ENCODE assay signal across 10 cellular contexts in genomic region chr3:191290311-191291025, GRCh38. TPM values are rescaled to one million over a fixed set of nuclear protein-coding genes. Genes with fewer than 3 reads are reported as not detected.
DNase-seq lines count a peak whose midpoint lies in the region; ATAC-seq and TF ChIP-seq lines count a peak whose summit lies in the region.
"Had no signal": no experiment of that assay in that cellular context is flagged by ENCODE, and none has a peak within 500 bp of the region (broad histone marks: within the 10 kb centered on the region; RNA-seq: fewer than 3 reads in every experiment).

No MANE protein-coding gene starts in this region.

- intact Hi-C loops in activated CD8-positive, alpha-beta T cell treated with anti-CD3 and anti-CD28 coated beads for 36 hours (cut with micrococcal nuclease), result no loop called here

- H3K27me3 Mint-ChIP-seq in activated CD8-positive, alpha-beta T cell treated with anti-CD3 and anti-CD28 coated beads for 36 hours, result no peaks in the 10 kb centered on the region
- H3K27me3 Mint-ChIP-seq in activated CD8-positive, alpha-beta T cell treated with anti-CD3 and anti-CD28 coated beads, Interleukin-2, amount 10 ng/mL, durations not matched to agents 7 days and 5 days (ENCODE audit: low read depth), result no peaks in the 10 kb centered on the region
- no peaks in the 10 kb centered on the region for H3K27me3 Mint-ChIP-seq in T-helper 17 cell

- no peaks in the 10 kb centered on the region for H3K4me1 ChIP-seq in neuronal stem cell (ENCODE audit: control insufficient read depth in 2 of 2, insufficient read depth in 1 of 2, low read depth in 1 of 2, low read length in 2 of 2)

- H3K14ac ChIP-seq in neuronal stem cell (ENCODE audit: low read length), result no peak overlapping the region

- no peak overlapping the region for H3K4me3 ChIP-seq in neuronal stem cell (ENCODE audit: low read length in 2 of 2)

- no peaks in the 10 kb centered on the region for H3K36me3 Mint-ChIP-seq in activated CD8-positive, alpha-beta T cell treated with anti-CD3 and anti-CD28 coated beads for 36 hours (ENCODE audit: low read depth)
- H3K36me3 Mint-ChIP-seq in activated CD8-positive, alpha-beta T cell treated with anti-CD3 and anti-CD28 coated beads, Interleukin-2, amount 10 ng/mL, durations not matched to agents 7 days and 5 days (ENCODE audit: low read depth), result no peaks in the 10 kb centered on the region
- no peaks in the 10 kb centered on the region for H3K36me3 Mint-ChIP-seq in T-helper 17 cell (ENCODE audit: low read depth)

- H3K9ac ChIP-seq in neuronal stem cell (ENCODE audit: low read depth, low read length, poor library complexity), result no peak overlapping the region

- H3K4me3 Mint-ChIP-seq in activated CD8-positive, alpha-beta T cell treated with anti-CD3 and anti-CD28 coated beads for 36 hours, result no peak overlapping the region
- H3K4me3 Mint-ChIP-seq in activated CD8-positive, alpha-beta T cell treated with anti-CD3 and anti-CD28 coated beads, Interleukin-2, amount 10 ng/mL, durations not matched to agents 7 days and 5 days, result no peak overlapping the region
- H3K4me3 Mint-ChIP-seq in T-helper 17 cell, result peak overlapping the region; percentile 52

- H2BK15ac ChIP-seq in neuronal stem cell (ENCODE audit: low read length), result no peak overlapping the region

- no peaks in the 10 kb centered on the region for H3K79me1 ChIP-seq in neuronal stem cell (ENCODE audit: low read depth, low read length)

- H4K8ac ChIP-seq in neuronal stem cell (ENCODE audit: low read depth, low read length), result no peak overlapping the region

- CTCF ChIA-PET in activated CD8-positive, alpha-beta T cell treated with anti-CD3 and anti-CD28 coated beads for 36 hours (lab: Charles Lee), result no interaction called here
- CTCF ChIA-PET in activated CD8-positive, alpha-beta T cell treated with anti-CD3 and anti-CD28 coated beads, Interleukin-2, amount 10 ng/mL, durations not matched to agents 7 days and 5 days (lab: Charles Lee), result no interaction called here

- H3K27ac ChIP-seq in neuronal stem cell (replicated peaks; ENCODE audit: low read length), result no peak overlapping the region

- no peak overlapping the region for H2BK120ac ChIP-seq in neuronal stem cell (ENCODE audit: low read depth, low read length)

- no peak overlapping the region for H3K23ac ChIP-seq in neuronal stem cell (ENCODE audit: low read depth, low read length, poor library complexity)

- DNase-seq in activated CD8-positive, alpha-beta T cell treated with anti-CD3 and anti-CD28 coated beads for 36 hours, result no peak
- DNase-seq in activated CD8-positive, alpha-beta T cell treated with anti-CD3 and anti-CD28 coated beads, Interleukin-2, amount 10 ng/mL, durations not matched to agents 7 days and 5 days, result no peak
- DNase-seq in T-helper 17 cell, result no peak
- DNase-seq in stromal cell of bone marrow (ENCODE audit: low read depth), result peak; percentile 29
- DNase-seq in neuronal stem cell (ENCODE audit: low spot score), result no peak
- no peak for DNase-seq in NCI-H526 (lab: John Stamatoyannopoulos, UW)
- no peak for DNase-seq in NCI-H510A treated with DMSO at 0.1 percent for 48 hours (lab: John Stamatoyannopoulos, UW)
- DNase-seq: NCI-H2227 treated with DMSO at 0.1 percent for 48 hours had no signal

- no peak overlapping the region for H2BK5ac ChIP-seq in neuronal stem cell (ENCODE audit: low read length)

- POLR2A ChIA-PET in activated CD8-positive, alpha-beta T cell treated with anti-CD3 and anti-CD28 coated beads for 36 hours (lab: Charles Lee), result no interaction called here
- POLR2A ChIA-PET in activated CD8-positive, alpha-beta T cell treated with anti-CD3 and anti-CD28 coated beads, Interleukin-2, amount 10 ng/mL, durations not matched to agents 7 days and 5 days (lab: Charles Lee), result no interaction called here

- no peaks in the 10 kb centered on the region for H3K36me3 ChIP-seq in neuronal stem cell (replicated peaks in 1 of 2; ENCODE audit: control insufficient read depth in 2 of 2, insufficient read depth in 2 of 2, low read length in 2 of 2)

- H3K9me3 Mint-ChIP-seq in activated CD8-positive, alpha-beta T cell treated with anti-CD3 and anti-CD28 coated beads for 36 hours, result peaks cover 1% of the 10 kb centered on the region
- H3K9me3 Mint-ChIP-seq in activated CD8-positive, alpha-beta T cell treated with anti-CD3 and anti-CD28 coated beads, Interleukin-2, amount 10 ng/mL, durations not matched to agents 7 days and 5 days (ENCODE audit: insufficient read depth), result peaks cover 8% of the 10 kb centered on the region

- no peak for TF ChIP-seq CTCF in activated CD8-positive, alpha-beta T cell treated with anti-CD3 and anti-CD28 coated beads for 36 hours (IDR thresholded peaks at IDR 0.05)

- H3K4ac ChIP-seq in neuronal stem cell (ENCODE audit: low read length), result no peak overlapping the region

- no peaks in the 10 kb centered on the region for H3K27me3 ChIP-seq in neuronal stem cell (ENCODE audit: control insufficient read depth in 3 of 3, insufficient read depth in 3 of 3, low read depth in 1 of 3, low read length in 3 of 3)

- H3K4me1 Mint-ChIP-seq in activated CD8-positive, alpha-beta T cell treated with anti-CD3 and anti-CD28 coated beads for 36 hours (ENCODE audit: low read depth), result peaks cover 2% of the 10 kb centered on the region
- no peaks in the 10 kb centered on the region for H3K4me1 Mint-ChIP-seq in activated CD8-positive, alpha-beta T cell treated with anti-CD3 and anti-CD28 coated beads, Interleukin-2, amount 10 ng/mL, durations not matched to agents 7 days and 5 days (ENCODE audit: low read depth)
- no peaks in the 10 kb centered on the region for H3K4me1 Mint-ChIP-seq in T-helper 17 cell

- no peak overlapping the region for H2BK12ac ChIP-seq in neuronal stem cell (ENCODE audit: low read length)

- H3K4me2 ChIP-seq in neuronal stem cell (ENCODE audit: insufficient read depth, low read length, poor library complexity, severe bottlenecking), result no peak overlapping the region

- WGBS in neuronal stem cell (ENCODE audit: extremely low coverage in 2 of 2, insufficient read length in 2 of 2, insufficient replicate concordance in 1 of 2), 2 donors, result no CpG with 5 or more reads among the region's 4 CpGs

- H3K27ac Mint-ChIP-seq in activated CD8-positive, alpha-beta T cell treated with anti-CD3 and anti-CD28 coated beads for 36 hours, result peak overlapping the region; percentile 40
- H3K27ac Mint-ChIP-seq in activated CD8-positive, alpha-beta T cell treated with anti-CD3 and anti-CD28 coated beads, Interleukin-2, amount 10 ng/mL, durations not matched to agents 7 days and 5 days, result no peak overlapping the region
- H3K27ac Mint-ChIP-seq in T-helper 17 cell, result peak overlapping the region; percentile 44

- H3K9me3 ChIP-seq in T-helper 17 cell (ENCODE audit: control insufficient read depth, low read length, poor library complexity, severe bottlenecking) (no peaks in the 10 kb centered on the region), neuronal stem cell (replicated peaks in 1 of 2; ENCODE audit: control insufficient read depth in 2 of 2, insufficient read depth in 1 of 2, low read depth in 1 of 2, low read length in 2 of 2) (no peaks in the 10 kb centered on the region)

- H2AK5ac ChIP-seq in neuronal stem cell (ENCODE audit: low read depth, low read length), result no peak overlapping the region

- no peak for ATAC-seq in activated CD8-positive, alpha-beta T cell treated with anti-CD3 and anti-CD28 coated beads for 36 hours
- no peak for ATAC-seq in activated CD8-positive, alpha-beta T cell treated with anti-CD3 and anti-CD28 coated beads, Interleukin-2, amount 10 ng/mL, durations not matched to agents 7 days and 5 days
- ATAC-seq in HG02981 (IDR thresholded peaks at IDR 0.05; ENCODE audit: unreplicated experiment) (peak; percentile 95), T-helper 17 cell (peak; percentile 57)

- no peak overlapping the region for H2AFZ ChIP-seq in neuronal stem cell (ENCODE audit: low read length)

- H3K18ac ChIP-seq in neuronal stem cell (ENCODE audit: low read length), result no peak overlapping the region

- no peak overlapping the region for H4K91ac ChIP-seq in neuronal stem cell (ENCODE audit: low read depth, low read length, poor library complexity)

RNA-seq across cellular contexts. Expression of gene CCDC50, which starts 38.7 kb away (rescaled TPM):
- 1 to 10 TPM; 7.3 to 7.6 TPM for total RNA-seq in activated CD8-positive, alpha-beta T cell treated with anti-CD3 and anti-CD28 coated beads for 36 hours
- 1 to 10 TPM; 7.6 to 9.3 TPM for total RNA-seq in activated CD8-positive, alpha-beta T cell treated with anti-CD3 and anti-CD28 coated beads, Interleukin-2, amount 10 ng/mL, durations not matched to agents 7 days and 5 days
- total RNA-seq in T-helper 17 cell, result 10 to 100 TPM; 11.8 to 12.7 TPM
- 46.5 TPM for polyA plus RNA-seq in neuronal stem cell (2013, experiment 1 of 2)
- polyA plus RNA-seq in neuronal stem cell (2013, experiment 2 of 2), result 47.9 TPM

RNA-seq across cellular contexts. Expression of gene UTS2B, which starts 39.9 kb away (rescaled TPM):
- total RNA-seq in activated CD8-positive, alpha-beta T cell treated with anti-CD3 and anti-CD28 coated beads for 36 hours, result not detected
- not detected for total RNA-seq in activated CD8-positive, alpha-beta T cell treated with anti-CD3 and anti-CD28 coated beads, Interleukin-2, amount 10 ng/mL, durations not matched to agents 7 days and 5 days
- total RNA-seq in T-helper 17 cell, result not detected
- 0.10 TPM for polyA plus RNA-seq in neuronal stem cell (2013, experiment 1 of 2)
- 0.07 TPM for polyA plus RNA-seq in neuronal stem cell (2013, experiment 2 of 2)
- total RNA-seq: dermis microvascular lymphatic vessel endothelial cell had no signal

Comparison
In these comparisons a context has a peak if more than half of its experiments do, and no peak if none do; other contexts are left out.
1. ATAC-seq: peak in HG02981 (single experiment) and T-helper 17 cell (single experiment); none in activated CD8-positive, alpha-beta T cell treated with anti-CD3 and anti-CD28 coated beads for 36 hours (single experiment) and activated CD8-positive, alpha-beta T cell treated with anti-CD3 and anti-CD28 coated beads, Interleukin-2, amount 10 ng/mL, durations not matched to agents 7 days and 5 days (single experiment).